2 cellular contexts compared by ENCODE assay signal in the genomic region with DNA sequence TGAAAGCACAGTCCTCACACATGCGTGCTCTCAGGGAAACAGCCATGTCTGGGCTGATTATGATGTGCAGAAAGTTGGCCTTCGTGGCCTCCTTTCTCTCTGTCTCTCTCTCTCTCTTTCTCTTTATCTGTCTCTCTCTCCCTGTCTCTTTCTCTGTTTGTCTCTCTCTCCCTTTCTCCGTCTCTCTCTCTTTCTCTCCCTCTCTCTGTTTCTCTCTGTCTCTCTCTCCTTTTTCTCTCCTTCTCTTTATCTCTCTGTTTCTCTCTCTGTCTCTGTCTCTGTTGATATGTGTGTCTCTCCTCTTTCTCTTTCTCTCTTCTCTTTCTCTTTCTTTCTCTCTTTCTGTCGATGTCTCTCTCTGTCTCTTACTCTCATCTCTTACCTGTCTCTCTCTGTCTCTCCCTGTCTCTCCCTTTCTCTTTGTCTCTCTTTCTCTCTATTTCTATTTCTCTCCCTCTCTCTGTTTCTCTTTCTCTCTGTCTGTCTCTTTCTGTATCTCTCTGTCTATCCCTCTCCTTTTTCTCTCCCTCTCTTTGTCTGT.
TF ChIP-seq lines count a peak whose summit lies in the region.

No MANE protein-coding gene starts in this region.

TF ChIP-seq in HEK293, 187 proteins besides CTCF, POLR2A, EP300 and RAD21:
- TF ChIP-seq PRDM1 (tag by site-specific recombination; IDR thresholded peaks at IDR 0.05) (peak; percentile 77), ZNF202 (tag by site-specific recombination; IDR thresholded peaks at IDR 0.05; ENCODE audit: borderline replicate concordance) (peak; percentile 20; the same call in 1 of the 2 replicates), ZNF596 (tag by site-specific recombination; IDR thresholded peaks at IDR 0.05) (peak; percentile 95), EGR2 (tag by site-specific recombination; IDR thresholded peaks at IDR 0.05; ENCODE audit: low read depth) (no peak), ZNF544 (tag by site-specific recombination; IDR thresholded peaks at IDR 0.05) (no peak), ZNF366 (tag by site-specific recombination; conservative IDR thresholded peaks at IDR 0.05) (peak; percentile 81)
- TF ChIP-seq, protein P1, sequence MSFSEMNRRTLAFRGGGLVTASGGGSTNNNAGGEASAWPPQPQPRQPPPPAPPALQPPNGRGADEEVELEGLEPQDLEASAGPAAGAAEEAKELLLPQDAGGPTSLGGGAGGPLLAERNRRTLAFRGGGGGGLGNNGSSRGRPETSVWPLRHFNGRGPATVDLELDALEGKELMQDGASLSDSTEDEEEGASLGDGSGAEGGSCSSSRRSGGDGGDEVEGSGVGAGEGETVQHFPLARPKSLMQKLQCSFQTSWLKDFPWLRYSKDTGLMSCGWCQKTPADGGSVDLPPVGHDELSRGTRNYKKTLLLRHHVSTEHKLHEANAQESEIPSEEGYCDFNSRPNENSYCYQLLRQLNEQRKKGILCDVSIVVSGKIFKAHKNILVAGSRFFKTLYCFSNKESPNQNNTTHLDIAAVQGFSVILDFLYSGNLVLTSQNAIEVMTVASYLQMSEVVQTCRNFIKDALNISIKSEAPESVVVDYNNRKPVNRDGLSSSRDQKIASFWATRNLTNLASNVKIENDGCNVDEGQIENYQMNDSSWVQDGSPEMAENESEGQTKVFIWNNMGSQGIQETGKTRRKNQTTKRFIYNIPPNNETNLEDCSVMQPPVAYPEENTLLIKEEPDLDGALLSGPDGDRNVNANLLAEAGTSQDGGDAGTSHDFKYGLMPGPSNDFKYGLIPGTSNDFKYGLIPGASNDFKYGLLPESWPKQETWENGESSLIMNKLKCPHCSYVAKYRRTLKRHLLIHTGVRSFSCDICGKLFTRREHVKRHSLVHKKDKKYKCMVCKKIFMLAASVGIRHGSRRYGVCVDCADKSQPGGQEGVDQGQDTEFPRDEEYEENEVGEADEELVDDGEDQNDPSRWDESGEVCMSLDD (tag by site-specific recombination; IDR thresholded peaks at IDR 0.05), result no peak

TF ChIP-seq in K562, 482 proteins besides CTCF, POLR2A, EP300 and RAD21:
- TF ChIP-seq RBM17 (IDR thresholded peaks at IDR 0.05; ENCODE audit: borderline replicate concordance, low read depth, low read length), result no peak
- TF ChIP-seq, protein P2, sequence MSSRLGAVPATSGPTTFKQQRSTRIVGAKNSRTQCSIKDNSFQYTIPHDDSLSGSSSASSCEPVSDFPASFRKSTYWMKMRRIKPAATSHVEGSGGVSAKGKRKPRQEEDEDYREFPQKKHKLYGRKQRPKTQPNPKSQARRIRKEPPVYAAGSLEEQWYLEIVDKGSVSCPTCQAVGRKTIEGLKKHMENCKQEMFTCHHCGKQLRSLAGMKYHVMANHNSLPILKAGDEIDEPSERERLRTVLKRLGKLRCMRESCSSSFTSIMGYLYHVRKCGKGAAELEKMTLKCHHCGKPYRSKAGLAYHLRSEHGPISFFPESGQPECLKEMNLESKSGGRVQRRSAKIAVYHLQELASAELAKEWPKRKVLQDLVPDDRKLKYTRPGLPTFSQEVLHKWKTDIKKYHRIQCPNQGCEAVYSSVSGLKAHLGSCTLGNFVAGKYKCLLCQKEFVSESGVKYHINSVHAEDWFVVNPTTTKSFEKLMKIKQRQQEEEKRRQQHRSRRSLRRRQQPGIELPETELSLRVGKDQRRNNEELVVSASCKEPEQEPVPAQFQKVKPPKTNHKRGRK (tag; IDR thresholded peaks at IDR 0.05), result peak; percentile 90
TF ChIP-seq in K562: peak in this region for 1.
